ENCODE assay signal across 26 cellular contexts in the genomic region with DNA sequence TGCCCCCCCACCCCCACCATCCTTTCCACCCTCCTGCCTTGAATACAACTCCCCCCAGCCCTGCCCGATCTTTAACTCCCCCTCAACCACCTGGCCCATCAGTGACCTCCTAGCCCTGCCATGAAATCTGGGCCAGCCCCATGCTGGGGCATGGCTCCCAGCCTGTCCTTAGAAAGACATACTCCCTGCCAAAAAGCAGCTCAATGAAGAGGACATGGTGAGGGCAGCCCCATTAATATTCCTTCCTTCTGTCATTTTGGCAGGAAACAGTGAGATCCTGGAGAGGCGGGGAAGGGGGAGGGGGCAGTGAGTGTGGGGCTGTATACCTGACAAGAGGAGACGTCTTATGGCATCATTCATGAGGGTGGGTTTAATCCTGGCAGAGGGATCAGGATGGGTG.
DNase-seq lines count a peak whose midpoint lies in the region; ATAC-seq lines count a peak whose summit lies in the region.
"Had no signal": no experiment of that assay in that cellular context is flagged by ENCODE, and none has a peak within 500 bp of the region (broad histone marks: within the 10 kb centered on the region; RNA-seq: fewer than 3 reads in every experiment).

No MANE protein-coding gene starts in this region.

- H3K14ac ChIP-seq in neuronal stem cell (ENCODE audit: low read length) = no peak overlapping the region

- H3K27ac ChIP-seq in neuronal stem cell (replicated peaks; ENCODE audit: low read length) = no peak overlapping the region
- H3K27ac ChIP-seq in effector memory CD4-positive, alpha-beta T cell (ENCODE audit: insufficient read depth, low read length, poor library complexity, severe bottlenecking) = no peak overlapping the region
- H3K27ac ChIP-seq: C4-2B, HL-60, SJCRH30 had no signal

- H3K4me3 ChIP-seq in neuronal stem cell (ENCODE audit: low read length in 2 of 2) = no peak overlapping the region
- no peak overlapping the region for H3K4me3 ChIP-seq in effector memory CD4-positive, alpha-beta T cell (ENCODE audit: insufficient read depth, low read depth, low read length, poor library complexity, severe bottlenecking)
- H3K4me3 ChIP-seq: GM23338, SJCRH30 had no signal

- H3K9me3 ChIP-seq in neuronal stem cell (replicated peaks in 1 of 2; ENCODE audit: control insufficient read depth in 2 of 2, insufficient read depth in 1 of 2, low read depth in 1 of 2, low read length in 2 of 2) = no peaks in the 10 kb centered on the region
- no peaks in the 10 kb centered on the region for H3K9me3 ChIP-seq in effector memory CD4-positive, alpha-beta T cell (ENCODE audit: control insufficient read depth, low read length)
- H3K9me3 ChIP-seq: Caco-2, SJCRH30 had no signal

- no peak overlapping the region for H3K9ac ChIP-seq in neuronal stem cell (ENCODE audit: low read depth, low read length, poor library complexity)

- no peak overlapping the region for H4K8ac ChIP-seq in neuronal stem cell (ENCODE audit: low read depth, low read length)

- no peak for ATAC-seq in GM21528 (IDR thresholded peaks at IDR 0.05; ENCODE audit: low FRiP score, unreplicated experiment)
- ATAC-seq: CD8-positive, alpha-beta T cell; GM23338; HCT116; PC-3; Right ventricle myocardium inferior; SK-N-SH treated with all-trans-retinoic acid at 6 μM for 48 hours had no signal

- no peak overlapping the region for H4K91ac ChIP-seq in neuronal stem cell (ENCODE audit: low read depth, low read length, poor library complexity)

- no peak overlapping the region for H2AFZ ChIP-seq in neuronal stem cell (ENCODE audit: low read length)
- H2AFZ ChIP-seq: GM23338 had no signal

- no peak overlapping the region for H3K4ac ChIP-seq in neuronal stem cell (ENCODE audit: low read length)

- H3K4me1 ChIP-seq in neuronal stem cell (ENCODE audit: control insufficient read depth in 2 of 2, insufficient read depth in 1 of 2, low read depth in 1 of 2, low read length in 2 of 2) = peaks cover 6 to 11% of the 10 kb centered on the region in 2 donors
- peaks cover 11% of the 10 kb centered on the region for H3K4me1 ChIP-seq in effector memory CD4-positive, alpha-beta T cell (ENCODE audit: control insufficient read depth, insufficient read depth, low read length, poor library complexity, severe bottlenecking)
- H3K4me1 ChIP-seq: Caco-2 had no signal

- H2BK15ac ChIP-seq in neuronal stem cell (ENCODE audit: low read length) = no peak overlapping the region

- no peak overlapping the region for H2BK120ac ChIP-seq in neuronal stem cell (ENCODE audit: low read depth, low read length)

- H2BK5ac ChIP-seq in neuronal stem cell (ENCODE audit: low read length) = no peak overlapping the region

- no peaks in the 10 kb centered on the region for H3K79me1 ChIP-seq in neuronal stem cell (ENCODE audit: low read depth, low read length)

- H3K27me3 ChIP-seq in neuronal stem cell (ENCODE audit: control insufficient read depth in 3 of 3, insufficient read depth in 3 of 3, low read depth in 1 of 3, low read length in 3 of 3) = peaks cover 0 to 8% (median 0%) of the 10 kb centered on the region in 3 experiments
- no peaks in the 10 kb centered on the region for H3K27me3 ChIP-seq in effector memory CD4-positive, alpha-beta T cell (replicated peaks; ENCODE audit: control insufficient read depth, insufficient read depth, low read length, poor library complexity, severe bottlenecking)
- H3K27me3 ChIP-seq: SJCRH30 had no signal

- DNase-seq in DMS 273 treated with DMSO at 0.1 percent for 48 hours (lab: John Stamatoyannopoulos, UW) (peak; percentile 87), NCI-H1092 treated with DMSO at 0.1 percent for 48 hours (lab: John Stamatoyannopoulos, UW) (peak; percentile 47), cerebellum (ENCODE audit: low spot score) (peak; percentile 76), neuronal stem cell (ENCODE audit: low spot score) (no peak), NCI-H1417 treated with DMSO at 0.1 percent for 48 hours (lab: John Stamatoyannopoulos, UW) (no peak)
- no peak for DNase-seq in effector memory CD4-positive, alpha-beta T cell
- DNase-seq: Caco-2; CD8-positive, alpha-beta T cell; DMS79 treated with DMSO at 0.1 percent for 48 hours; NCI-H1048; NCI-H1436 treated with DMSO at 0.1 percent for 48 hours; NCI-H2029; NCI-H2227 treated with DMSO at 0.1 percent for 48 hours; NCI-H510A treated with DMSO at 0.1 percent for 48 hours; NCI-H82; NK-92 treated with Interleukin-12 subunit alpha and Interleukin-12 subunit beta, amount 100 ng/mL, for 24 hours; PC-3; SJCRH30; T-helper 2 cell had no signal

- no peak overlapping the region for H2BK12ac ChIP-seq in neuronal stem cell (ENCODE audit: low read length)

- no peak overlapping the region for H3K23ac ChIP-seq in neuronal stem cell (ENCODE audit: low read depth, low read length, poor library complexity)

- H3K36me3 ChIP-seq in neuronal stem cell (replicated peaks in 1 of 2; ENCODE audit: control insufficient read depth in 2 of 2, insufficient read depth in 2 of 2, low read length in 2 of 2) = no peaks in the 10 kb centered on the region
- no peaks in the 10 kb centered on the region for H3K36me3 ChIP-seq in effector memory CD4-positive, alpha-beta T cell (ENCODE audit: control insufficient read depth, insufficient read depth, low read length)
- H3K36me3 ChIP-seq: SJCRH30 had no signal

- WGBS in neuronal stem cell (ENCODE audit: extremely low coverage in 2 of 2, insufficient read length in 2 of 2, insufficient replicate concordance in 1 of 2), 2 donors = no CpG with 5 or more reads among the region's 3 CpGs

- no peak overlapping the region for H3K4me2 ChIP-seq in neuronal stem cell (ENCODE audit: insufficient read depth, low read length, poor library complexity, severe bottlenecking)
- H3K4me2 ChIP-seq: GM23338 had no signal

- no peak overlapping the region for H2AK5ac ChIP-seq in neuronal stem cell (ENCODE audit: low read depth, low read length)

- peak overlapping the region; percentile 63 for H3K18ac ChIP-seq in neuronal stem cell (ENCODE audit: low read length)

Comparison
In these comparisons a context has a peak if more than half of its experiments do, and no peak if none do; other contexts are left out.
1. DNase-seq: peak in DMS 273 treated with DMSO at 0.1 percent for 48 hours (single experiment), NCI-H1092 treated with DMSO at 0.1 percent for 48 hours (single experiment) and cerebellum (single experiment); none in neuronal stem cell (single experiment), effector memory CD4-positive, alpha-beta T cell (0 of 3) and NCI-H1417 treated with DMSO at 0.1 percent for 48 hours (single experiment).